11 cellular contexts compared by ENCODE assay signal in genomic region chr4:158051401-158052235, GRCh38.
DNase-seq lines count a peak whose midpoint lies in the region; ATAC-seq and TF ChIP-seq lines count a peak whose summit lies in the region.
"Had no signal": no experiment of that assay in that cellular context is flagged by ENCODE, and none has a peak within 500 bp of the region (broad histone marks: within the 10 kb centered on the region; RNA-seq: fewer than 3 reads in every experiment).

No MANE protein-coding gene starts in this region.

- intact Hi-C loops in psoas muscle (cut with DNase I) = no loop called here

- H3K27me3 ChIP-seq in BJ (ENCODE audit: control insufficient read depth, insufficient read depth, low read length) (no peaks in the 10 kb centered on the region; the same call in 1 of the 2 replicates), adipocyte (replicated peaks; ENCODE audit: control insufficient read depth, insufficient read depth, low read length) (no peaks in the 10 kb centered on the region), psoas muscle (ENCODE audit: insufficient read depth in 3 of 3, low read length in 2 of 3) (no peaks in the 10 kb centered on the region)

- H3K36me3 ChIP-seq in BJ (ENCODE audit: control insufficient read depth, insufficient read depth, low read length) (no peaks in the 10 kb centered on the region), adipocyte (ENCODE audit: control insufficient read depth, insufficient read depth, low read length, severe bottlenecking) (no peaks in the 10 kb centered on the region), psoas muscle (ENCODE audit: insufficient read depth in 1 of 2, low read depth in 1 of 2) (no peaks in the 10 kb centered on the region)

- H3K9ac ChIP-seq in adipocyte (ENCODE audit: low read length) = peak overlapping the region; percentile 63

- H3K27me3 Mint-ChIP-seq in T-cell = no peaks in the 10 kb centered on the region

- H3K4me3 Mint-ChIP-seq in T-cell = no peak overlapping the region
- H3K4me3 Mint-ChIP-seq: CD4-positive, CD25-positive, alpha-beta regulatory T cell had no signal

- H3K27ac Mint-ChIP-seq in T-cell = no peak overlapping the region
- H3K27ac Mint-ChIP-seq: CD4-positive, CD25-positive, alpha-beta regulatory T cell had no signal

- no peak for TF ChIP-seq CTCF in BJ (IDR thresholded peaks at IDR 0.05; ENCODE audit: insufficient read depth, low read depth, low read length)
- no peak for TF ChIP-seq CTCF in psoas muscle (IDR thresholded peaks at IDR 0.05)
- no peak for TF ChIP-seq CTCF in GM20000 (IDR thresholded peaks at IDR 0.05; ENCODE audit: extremely low read depth, missing control alignments)

- ATAC-seq in psoas muscle = peak in 2 of 4 donors; percentile 48 to 59
- ATAC-seq in T-cell (replicated peaks in 1 of 4) = no peak

- 31 to 44% (median 35%) methylated on average over 6 of the region's 6 CpGs for WGBS in psoas muscle, 3 donors

- H3K4me1 Mint-ChIP-seq in T-cell = no peaks in the 10 kb centered on the region
- H3K4me1 Mint-ChIP-seq: CD4-positive, CD25-positive, alpha-beta regulatory T cell had no signal

- H3K27ac ChIP-seq in psoas muscle = no peak overlapping the region

- no peak overlapping the region for H3K4me3 ChIP-seq in BJ (ENCODE audit: low read depth, low read length)
- H3K4me3 ChIP-seq in adipocyte (ENCODE audit: low read length) = peak overlapping the region; percentile 57
- H3K4me3 ChIP-seq in psoas muscle = no peak overlapping the region

- no peaks in the 10 kb centered on the region for H3K36me3 Mint-ChIP-seq in T-cell
- H3K36me3 Mint-ChIP-seq: CD4-positive, CD25-positive, alpha-beta regulatory T cell had no signal

- peaks cover 43% of the 10 kb centered on the region for H3K4me1 ChIP-seq in adipocyte (ENCODE audit: control insufficient read depth, insufficient read depth, low read length)
- H3K4me1 ChIP-seq in psoas muscle = no peaks in the 10 kb centered on the region

- POLR2A ChIA-PET in BJ (lab: Charles Lee) = no interaction called here
- POLR2A ChIA-PET in T-cell (lab: Charles Lee) = no interaction called here

- CTCF ChIA-PET in BJ (lab: Yijun Ruan, JAX) (interaction anchor here (1.5 kb wide), 1 partner anchor 120 kb away, joined by 3 read pairs; no protein-coding TSS in a partner anchor), T-cell (lab: Charles Lee) (no interaction called here)

- no peaks in the 10 kb centered on the region for H3K9me3 ChIP-seq in adipocyte (ENCODE audit: control insufficient read depth, low read length)
- H3K9me3 ChIP-seq in psoas muscle = no peaks in the 10 kb centered on the region

- DNase-seq in BJ (ENCODE audit: low read depth) = peak; percentile 84
- DNase-seq in adipocyte (ENCODE audit: low read depth) = peak; percentile 96
- peak; percentile 16 for DNase-seq in glomerular visceral epithelial cell (ENCODE audit: extremely low spot score)
- peak; percentile 31 to 56 for DNase-seq in psoas muscle
- DNase-seq in Ammon's horn (ENCODE audit: low spot score) = no peak
- no peak for DNase-seq in GM20000 (ENCODE audit: low spot score)
- no peak for DNase-seq in midbrain (lab: John Stamatoyannopoulos, UW)
- DNase-seq in T-cell = no peak
- DNase-seq: activated CD8-positive, alpha-beta memory T cell treated with anti-CD3 and anti-CD28 coated beads, Interleukin-2, amount 50 U/mL, for 48 hours; CD4-positive, CD25-positive, alpha-beta regulatory T cell; NCI-H748 treated with DMSO at 0.1 percent for 48 hours had no signal

- peaks cover 0 to 12% (median 2%) of the 10 kb centered on the region in 3 donors for H3K9me3 Mint-ChIP-seq in T-cell

Comparison
In these comparisons a context has a peak if more than half of its experiments do, and no peak if none do; other contexts are left out.
1. DNase-seq: peak in BJ (single experiment), adipocyte (single experiment), glomerular visceral epithelial cell (single experiment) and psoas muscle (2 of 2); none in Ammon's horn (single experiment), GM20000 (single experiment), midbrain (single experiment) and T-cell (0 of 34).